In genomic region chr15:66936115-66936863, GRCh38 we compare ENCODE assay signal across 9 cellular contexts.
DNase-seq lines count a peak whose midpoint lies in the region; ATAC-seq and TF ChIP-seq lines count a peak whose summit lies in the region.
"Had no signal": no experiment of that assay in that cellular context is flagged by ENCODE, and none has a peak within 500 bp of the region (broad histone marks: within the 10 kb centered on the region; RNA-seq: fewer than 3 reads in every experiment).

No MANE protein-coding gene starts in this region.

- H4K20me1 ChIP-seq in OCI-LY3 (ENCODE audit: insufficient read depth, low read length), result no peaks in the 10 kb centered on the region

- peaks cover 3% of the 10 kb centered on the region for H3K36me3 ChIP-seq in OCI-LY3 (replicated peaks; ENCODE audit: low read depth, low read length)
- no peaks in the 10 kb centered on the region for H3K36me3 ChIP-seq in ovary

- DNase-seq in AG09319 (ENCODE audit: extremely low read depth, low read depth) (peak; percentile 64), fibroblast of the aortic adventitia (ENCODE audit: low read depth) (peak; percentile 88), ovary (peak; percentile 36 to 63 (median 48)), NCI-H2029 (lab: John Stamatoyannopoulos, UW) (no peak)
- DNase-seq in effector CD4-positive, alpha-beta T cell, result no peak
- DNase-seq in stimulated activated CD4-positive, alpha-beta T cell treated with anti-CD3 and anti-CD28 coated beads, Interleukin-15, amount 100 ng/mL, for 24 hours, result no peak
- DNase-seq: OCI-M1 had no signal

- no peak for TF ChIP-seq CTCF in AG09319 (IDR thresholded peaks at IDR 0.05; ENCODE audit: low read depth, low read length)
- TF ChIP-seq CTCF in OCI-LY3 (IDR thresholded peaks at IDR 0.05; ENCODE audit: low read depth, low read length), result no peak
- TF ChIP-seq CTCF in fibroblast of the aortic adventitia (IDR thresholded peaks at IDR 0.05; ENCODE audit: insufficient read depth, low read length), result no peak
- no peak for TF ChIP-seq CTCF in ovary (IDR thresholded peaks at IDR 0.05)

- TF ChIP-seq POLR2A in ovary (IDR thresholded peaks at IDR 0.05), result no peak

- H3K27ac ChIP-seq in OCI-LY3 (ENCODE audit: low read length), result no peak overlapping the region
- peak overlapping the region in 1 of 2 donors; percentile 61 for H3K27ac ChIP-seq in ovary

- H3K27me3 ChIP-seq in OCI-LY3 (ENCODE audit: low read depth, low read length) (peaks cover 3% of the 10 kb centered on the region; the same call in 1 of the 2 replicates), ovary (no peaks in the 10 kb centered on the region)

- peak overlapping the region; percentile 37; the same call in 1 of the 2 replicates for H2AFZ ChIP-seq in OCI-LY3 (ENCODE audit: low read depth, low read length)

- no peak overlapping the region for H3K9ac ChIP-seq in OCI-LY3 (ENCODE audit: low read length)

- H3K4me1 ChIP-seq in OCI-LY3 (ENCODE audit: low read length), result peaks cover 25% of the 10 kb centered on the region
- H3K4me1 ChIP-seq in ovary (ENCODE audit: insufficient read depth), result peaks cover 7% of the 10 kb centered on the region

- intact Hi-C loops in ovary (cut with DNase I), result no loop called here

- no peak for ATAC-seq in HG02973 (IDR thresholded peaks at IDR 0.05; ENCODE audit: unreplicated experiment)

- WGBS in ovary, 3 donors, result 9 to 20% (median 17%) methylated on average over 25 of the region's 25 CpGs

- no peaks in the 10 kb centered on the region for H3K79me2 ChIP-seq in OCI-LY3 (ENCODE audit: low read length)

- no peak overlapping the region for H3K4me2 ChIP-seq in OCI-LY3 (ENCODE audit: low read length)

- no peak for TF ChIP-seq EP300 in ovary (IDR thresholded peaks at IDR 0.05)

- peaks cover 9% of the 10 kb centered on the region for H3K9me3 ChIP-seq in OCI-LY3 (ENCODE audit: insufficient read depth, low read length)
- no peaks in the 10 kb centered on the region for H3K9me3 ChIP-seq in ovary

- no peak overlapping the region for H3K4me3 ChIP-seq in OCI-LY3 (ENCODE audit: low read length)
- H3K4me3 ChIP-seq in fibroblast of the aortic adventitia (ENCODE audit: low read depth, low read length), result peak overlapping the region; percentile 62
- peak overlapping the region; percentile 36 for H3K4me3 ChIP-seq in ovary

Comparison
In these comparisons a context has a peak if more than half of its experiments do, and no peak if none do; other contexts are left out.
1. DNase-seq: peak in AG09319 (single experiment), fibroblast of the aortic adventitia (single experiment) and ovary (5 of 5); none in effector CD4-positive, alpha-beta T cell (single experiment), stimulated activated CD4-positive, alpha-beta T cell treated with anti-CD3 and anti-CD28 coated beads, Interleukin-15, amount 100 ng/mL, for 24 hours (single experiment) and NCI-H2029 (single experiment).